Comparison of ENCODE assay signal across 4 cellular contexts in genomic region chr12:112334999-112335398, GRCh38. TPM values are rescaled to one million over a fixed set of nuclear protein-coding genes. Genes with fewer than 3 reads are reported as not detected.
DNase-seq lines count a peak whose midpoint lies in the region; FAIRE-seq and TF ChIP-seq lines count a peak whose summit lies in the region.
"Not testable (repeated sequence)": the region's sequence is repeated elsewhere in the genome, so short reads cannot be mapped to it uniquely, and the experiment has no call there.

No MANE protein-coding gene starts in this region.

- H3K27me3 Mint-ChIP-seq in progenitor cell of endocrine pancreas, result not testable (repeated sequence)

- not testable (repeated sequence) for H3K36me3 Mint-ChIP-seq in progenitor cell of endocrine pancreas (ENCODE audit: insufficient read depth)

- H3K4me3 ChIP-seq in HEK293 (ENCODE audit: low read depth, low read length), result not testable (repeated sequence)

- not testable (repeated sequence) for H3K4me1 Mint-ChIP-seq in progenitor cell of endocrine pancreas (ENCODE audit: low read depth)

- H3K4me1 ChIP-seq in HEK293 (ENCODE audit: control insufficient read depth, insufficient read depth, low read length), result not testable (repeated sequence)

- not testable (repeated sequence) for H3K4me3 Mint-ChIP-seq in progenitor cell of endocrine pancreas (ENCODE audit: low read depth)

- CTCF ChIA-PET in HEK293 (lab: Yijun Ruan, JAX), result not testable (repeated sequence)

- not testable (repeated sequence) for H3K9me3 Mint-ChIP-seq in progenitor cell of endocrine pancreas (ENCODE audit: low read depth)

- POLR2A ChIA-PET in HEK293 (lab: Yijun Ruan, JAX), result not testable (repeated sequence)

- FAIRE-seq in GM12891 (lab: Jason Lieb, UNC), result peak; percentile 16

- not testable (repeated sequence) for H3K9me3 ChIP-seq in HEK293 (ENCODE audit: control insufficient read depth, insufficient read depth, low read depth, low read length)

- H3K27ac ChIP-seq in HEK293 (ENCODE audit: extremely low read depth, low read depth, low read length), result not testable (repeated sequence)
- peak overlapping the region; percentile 39 for H3K27ac ChIP-seq in VCaP

- peak overlapping the region; percentile 31 for H3K27ac Mint-ChIP-seq in progenitor cell of endocrine pancreas

- TF ChIP-seq CTCF in HEK293 (tag by site-specific recombination; IDR thresholded peaks at IDR 0.05); VCaP (conservative IDR thresholded peaks at IDR 0.05); progenitor cell of endocrine pancreas (IDR thresholded peaks at IDR 0.05; ENCODE audit: unreplicated experiment): not testable (repeated sequence)

- DNase-seq in GM12891 (ENCODE audit: insufficient read length, low spot score); progenitor cell of endocrine pancreas (ENCODE audit: low spot score, unreplicated experiment): not testable (repeated sequence)

- not testable (repeated sequence) for H3K36me3 ChIP-seq in HEK293 (ENCODE audit: control insufficient read depth in 2 of 2, insufficient read depth in 1 of 2, low read length in 2 of 2)

- not testable (repeated sequence) for TF ChIP-seq POLR2A in GM12891 (IDR thresholded peaks at IDR 0.05; ENCODE audit: low read depth, low read length)

TF ChIP-seq in HEK293, 187 proteins besides CTCF, POLR2A, EP300 and RAD21:
- TF ChIP-seq ZNF146 (tag by site-specific recombination; IDR thresholded peaks at IDR 0.05), result peak; percentile 91
- peak; percentile 53 for TF ChIP-seq ZSCAN4 (tag by site-specific recombination; IDR thresholded peaks at IDR 0.05)

RNA-seq across cellular contexts. Expression of gene HECTD4, which starts 47.2 kb away (rescaled TPM):
- 20.8 TPM for polyA plus RNA-seq in GM12891 (2012; ENCODE audit: low read depth, missing spikeins)
- total RNA-seq in progenitor cell of endocrine pancreas, result 86.7 and 88.8 TPM in 2 replicates
